Comparison of ENCODE assay signal across 9 cellular contexts in the genomic region with DNA sequence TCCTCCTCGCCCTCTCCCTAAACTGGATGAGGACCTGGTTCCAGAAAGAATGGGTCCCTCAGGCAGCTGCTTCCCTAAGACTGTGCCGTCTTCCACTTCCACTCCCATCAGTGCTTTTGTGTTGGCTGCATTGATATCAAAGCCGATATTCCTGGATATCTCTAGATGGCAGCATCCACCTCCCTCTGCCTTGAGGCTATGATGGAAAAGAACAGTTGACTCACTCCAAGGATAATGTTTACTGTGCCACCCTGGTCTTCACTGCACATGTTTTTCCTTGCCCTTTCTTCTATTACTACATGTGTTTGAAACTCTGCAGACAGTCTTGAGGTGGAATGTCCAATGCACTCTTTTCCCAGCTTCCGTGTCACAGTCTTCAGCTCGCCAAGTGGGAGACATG.
DNase-seq lines count a peak whose midpoint lies in the region; ATAC-seq and TF ChIP-seq lines count a peak whose summit lies in the region.
"Had no signal": no experiment of that assay in that cellular context is flagged by ENCODE, and none has a peak within 500 bp of the region (broad histone marks: within the 10 kb centered on the region; RNA-seq: fewer than 3 reads in every experiment).

No MANE protein-coding gene starts in this region.

- H3K27me3 Mint-ChIP-seq in progenitor cell of endocrine pancreas = no peaks in the 10 kb centered on the region

- H3K36me3 ChIP-seq in kidney epithelial cell (ENCODE audit: control insufficient read depth, insufficient read depth, low read length) = no peaks in the 10 kb centered on the region

- H3K4me3 ChIP-seq in astrocyte of the cerebellum (ENCODE audit: low read depth, low read length) (no peak overlapping the region), kidney epithelial cell (ENCODE audit: low read depth, low read length) (no peak overlapping the region)
- H3K4me3 ChIP-seq: lung had no signal

- TF ChIP-seq CTCF in astrocyte of the cerebellum (IDR thresholded peaks at IDR 0.05; ENCODE audit: low read depth, low read length, missing control alignments) = peak; percentile 63
- peak; percentile 67 for TF ChIP-seq CTCF in kidney epithelial cell (IDR thresholded peaks at IDR 0.05; ENCODE audit: insufficient read depth, low read length, poor library complexity, severe bottlenecking)
- no peak for TF ChIP-seq CTCF in progenitor cell of endocrine pancreas (IDR thresholded peaks at IDR 0.05; ENCODE audit: unreplicated experiment)

- in situ Hi-C loops in astrocyte of the cerebellum (cut with HindIII; ENCODE audit: low sequenced_read_pairs) = no loop called here

- no peak overlapping the region for H3K4me3 Mint-ChIP-seq in progenitor cell of endocrine pancreas (ENCODE audit: low read depth)

- H3K4me1 Mint-ChIP-seq in progenitor cell of endocrine pancreas (ENCODE audit: low read depth) = no peaks in the 10 kb centered on the region

- H3K27me3 ChIP-seq in kidney epithelial cell (ENCODE audit: control insufficient read depth, insufficient read depth, low read length) = no peaks in the 10 kb centered on the region

- TF ChIP-seq POLR2A in erythroblast (IDR thresholded peaks at IDR 0.05; ENCODE audit: low read length) = no peak

- H3K27ac Mint-ChIP-seq in progenitor cell of endocrine pancreas = no peak overlapping the region

- ATAC-seq in GM21529 (IDR thresholded peaks at IDR 0.05; ENCODE audit: unreplicated experiment) = no peak

- H3K36me3 Mint-ChIP-seq in progenitor cell of endocrine pancreas (ENCODE audit: insufficient read depth) = peaks cover 4% of the 10 kb centered on the region

- no peaks in the 10 kb centered on the region for H3K9me3 Mint-ChIP-seq in progenitor cell of endocrine pancreas (ENCODE audit: low read depth)

- DNase-seq in 8988T (peak; percentile 39), HT-29 (ENCODE audit: low spot score) (peak; percentile 73), astrocyte of the cerebellum (ENCODE audit: low read depth) (peak; percentile 38), kidney epithelial cell (ENCODE audit: low read depth) (peak; percentile 32), T-helper 9 cell (no peak), erythroblast (lab: John Stamatoyannopoulos, UW) (no peak), progenitor cell of endocrine pancreas (ENCODE audit: low spot score, unreplicated experiment) (no peak)

Comparison
In these comparisons a context has a peak if more than half of its experiments do, and no peak if none do; other contexts are left out.
1. DNase-seq: peak in 8988T (single experiment), HT-29 (single experiment), astrocyte of the cerebellum (single experiment) and kidney epithelial cell (single experiment); none in T-helper 9 cell (single experiment), erythroblast (0 of 2) and progenitor cell of endocrine pancreas (single experiment).